In genomic region chrX:153885968-153886903, GRCh38 we compare ENCODE assay signal across 1 cellular context.
TF ChIP-seq lines count a peak whose summit lies in the region.

TSS of gene L1CAM (minus strand) at chrX:153886173. CDS start at chrX:153875836, 10,337 bp downstream.

TF ChIP-seq in HEK293T, 16 proteins besides CTCF, POLR2A, EP300 and RAD21 (continued from another document):
- TF ChIP-seq, protein P1, sequence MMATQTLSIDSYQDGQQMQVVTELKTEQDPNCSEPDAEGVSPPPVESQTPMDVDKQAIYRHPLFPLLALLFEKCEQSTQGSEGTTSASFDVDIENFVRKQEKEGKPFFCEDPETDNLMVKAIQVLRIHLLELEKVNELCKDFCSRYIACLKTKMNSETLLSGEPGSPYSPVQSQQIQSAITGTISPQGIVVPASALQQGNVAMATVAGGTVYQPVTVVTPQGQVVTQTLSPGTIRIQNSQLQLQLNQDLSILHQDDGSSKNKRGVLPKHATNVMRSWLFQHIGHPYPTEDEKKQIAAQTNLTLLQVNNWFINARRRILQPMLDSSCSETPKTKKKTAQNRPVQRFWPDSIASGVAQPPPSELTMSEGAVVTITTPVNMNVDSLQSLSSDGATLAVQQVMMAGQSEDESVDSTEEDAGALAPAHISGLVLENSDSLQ (IDR thresholded peaks at IDR 0.05): no peak
- no peak for TF ChIP-seq CTBP1 (IDR thresholded peaks at IDR 0.05; ENCODE audit: borderline replicate concordance)
